Comparison of ENCODE assay signal across 19 cellular contexts in the genomic region with DNA sequence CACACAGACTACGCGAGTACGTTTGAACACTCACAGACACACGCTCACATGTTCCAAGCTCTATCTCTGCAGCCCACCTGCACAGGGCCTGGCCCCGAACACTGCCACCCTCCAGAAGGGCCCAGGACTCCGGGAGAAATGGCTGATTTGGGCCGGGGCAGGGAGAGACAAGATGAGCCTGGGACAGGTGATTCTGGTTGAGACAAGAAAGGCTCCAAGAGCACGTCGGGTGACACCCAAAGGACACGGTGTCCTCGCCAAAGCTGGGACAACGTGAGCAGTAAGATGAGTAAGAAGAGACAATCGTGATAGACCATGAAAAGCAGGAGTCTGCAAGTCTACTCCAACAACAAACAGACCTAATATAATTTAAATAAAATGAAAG. TPM values are rescaled to one million over a fixed set of nuclear protein-coding genes. Genes with fewer than 3 reads are reported as not detected.
DNase-seq lines count a peak whose midpoint lies in the region; ATAC-seq, FAIRE-seq and TF ChIP-seq lines count a peak whose summit lies in the region.
"Had no signal": no experiment of that assay in that cellular context is flagged by ENCODE, and none has a peak within 500 bp of the region (broad histone marks: within the 10 kb centered on the region; RNA-seq: fewer than 3 reads in every experiment).

No MANE protein-coding gene starts in this region.

- TF ChIP-seq POLR2A in K562 (conservative IDR thresholded peaks at IDR 0.05) = no peak

- H3K9ac ChIP-seq in HUES6 (ENCODE audit: low read length) = no peak overlapping the region
- H3K9ac ChIP-seq in K562 (ENCODE audit: insufficient read depth in 1 of 2, low read depth in 2 of 2, low read length in 2 of 2) = peak overlapping the region in 1 of 2 experiments; percentile 84; a peak in 2 of 4 replicates
- no peak overlapping the region for H3K9ac ChIP-seq in mammary epithelial cell (ENCODE audit: insufficient read depth, low read length)

- H3K79me2 ChIP-seq in K562 (ENCODE audit: control insufficient read depth, insufficient read depth, low read length) = peaks cover 2% of the 10 kb centered on the region; the same call in 1 of the 3 replicates
- peaks cover 27% of the 10 kb centered on the region for H3K79me2 ChIP-seq in mammary epithelial cell (ENCODE audit: insufficient read depth, low read length)

- no peaks in the 10 kb centered on the region for H3K27me3 ChIP-seq in HUES6 (ENCODE audit: control insufficient read depth, insufficient read depth, low read length)
- H3K27me3 ChIP-seq in K562 (ENCODE audit: control insufficient read depth in 2 of 2, insufficient read depth in 2 of 2, low read length in 2 of 2) = no peaks in the 10 kb centered on the region
- no peaks in the 10 kb centered on the region for H3K27me3 ChIP-seq in mammary epithelial cell (ENCODE audit: insufficient read depth, low read length)

- no peak overlapping the region for H3K4me3 Mint-ChIP-seq in neural crest cell
- H3K4me3 Mint-ChIP-seq: CD4-positive, alpha-beta T cell had no signal

- no peak for TF ChIP-seq RAD21 in K562 (CRISPR knock-in tag; conservative IDR thresholded peaks at IDR 0.05 in 1 of 2, IDR thresholded peaks at IDR 0.05 in 1 of 2)

- H3K36me3 ChIP-seq in HUES6 (ENCODE audit: control insufficient read depth, insufficient read depth, low read length) (peaks cover 9% of the 10 kb centered on the region; the same call in 1 of the 2 replicates), K562 (ENCODE audit: control insufficient read depth, insufficient read depth, low read length) (peaks cover under 1% of the 10 kb centered on the region; the same call in 1 of the 3 replicates), mammary epithelial cell (ENCODE audit: insufficient read depth, low read length) (no peaks in the 10 kb centered on the region)

- no peak for DNase-seq in K562 (ENCODE audit: extremely low read depth in 1 of 4, low spot score in 3 of 4)
- no peak for DNase-seq in neural crest cell (ENCODE audit: low read depth, low spot score)
- no peak for DNase-seq in urothelium cell line (ENCODE audit: low spot score)
- DNase-seq in HCEC 1CT = no peak
- no peak for DNase-seq in mammary epithelial cell
- no peak for DNase-seq in 8988T
- DNase-seq: Caco-2; CD4-positive, alpha-beta T cell; DMS153; GDM1; GOT3; NCI-H1417 treated with DMSO at 0.1 percent for 48 hours; NCI-H187 treated with DMSO at 0.1 percent for 48 hours; NCI-H2227 treated with DMSO at 0.1 percent for 48 hours; NCI-H510A treated with DMSO at 0.1 percent for 48 hours; NCI-H82; SIG-M5 had no signal

- H3K27ac ChIP-seq in HUES6 (ENCODE audit: low read depth, low read length) (0 out of 2 replicates have a peak overlapping the region, but pooled peaks have one; percentile 8), K562 (ENCODE audit: extremely low read depth, low read depth, low read length) (no peak overlapping the region), mammary epithelial cell (ENCODE audit: insufficient read depth, low read depth, low read length) (no peak overlapping the region)

- no peaks in the 10 kb centered on the region for H3K9me1 ChIP-seq in K562 (ENCODE audit: control insufficient read depth, insufficient read depth, low read length)

- H3K27ac Mint-ChIP-seq in neural crest cell (ENCODE audit: unreplicated experiment) = peak overlapping the region; percentile 75
- H3K27ac Mint-ChIP-seq: CD4-positive, alpha-beta T cell had no signal

- no peaks in the 10 kb centered on the region for H3K9me3 Mint-ChIP-seq in neural crest cell
- H3K9me3 Mint-ChIP-seq: CD4-positive, alpha-beta T cell had no signal

- CTCF ChIA-PET in K562 (lab: Yijun Ruan, JAX; ENCODE audit: low intra/inter-chr PET ratio) = no interaction called here
- CTCF ChIA-PET in mammary epithelial cell (lab: Charles Lee; ENCODE audit: low non-redundant PET) = no interaction called here

- intact Hi-C loops in K562 (cut with micrococcal nuclease) (no loop called here), mammary epithelial cell (cut with micrococcal nuclease) (no loop called here)

- peaks cover 9% of the 10 kb centered on the region for H3K36me3 Mint-ChIP-seq in neural crest cell (ENCODE audit: low read depth)

- H3K4me2 ChIP-seq in K562 (ENCODE audit: insufficient read depth, low read length) = no peak overlapping the region
- H3K4me2 ChIP-seq in mammary epithelial cell (ENCODE audit: insufficient read depth, low read depth, low read length) = no peak overlapping the region

- WGBS in K562 (ENCODE audit: insufficient coverage, low coverage, missing lambda C conversion rate) = 57% methylated on average over 13 of the region's 13 CpGs
- WGBS in mammary epithelial cell (ENCODE audit: low coverage, missing lambda C conversion rate) = 96% methylated on average over 13 of the region's 13 CpGs

- dilution Hi-C loops in mammary epithelial cell (cut with HindIII; ENCODE audit: low sequenced_read_pairs) = no loop called here

- no peaks in the 10 kb centered on the region for H3K27me3 Mint-ChIP-seq in neural crest cell (ENCODE audit: low read depth)
- H3K27me3 Mint-ChIP-seq: CD4-positive, alpha-beta T cell had no signal

- FAIRE-seq in K562 (lab: Jason Lieb, UNC) (no peak), urothelium cell line (lab: Jason Lieb, UNC) (peak; percentile 48)

- H3K4me1 ChIP-seq in HUES6 (ENCODE audit: control insufficient read depth, insufficient read depth, low read length) (no peaks in the 10 kb centered on the region; the same call in 1 of the 2 replicates), K562 (replicated peaks in 1 of 2; ENCODE audit: control insufficient read depth in 2 of 2, insufficient read depth in 2 of 2, low read length in 2 of 2) (peaks cover 5 to 52% of the 10 kb centered on the region in 2 experiments; a peak in 4 of 5 replicates), mammary epithelial cell (ENCODE audit: insufficient read depth, low read length) (no peaks in the 10 kb centered on the region)
- H3K4me1 ChIP-seq: Caco-2 had no signal

- H3K4me3 ChIP-seq in HUES6 (ENCODE audit: low read depth, low read length) (no peak overlapping the region), K562 (no peak overlapping the region), mammary epithelial cell (replicated peaks in 1 of 3; ENCODE audit: insufficient read depth in 1 of 3, low read depth in 2 of 3, low read length in 3 of 3) (no peak overlapping the region)

- POLR2A ChIA-PET in K562 (lab: Yijun Ruan, JAX) = interaction anchor here (1.0 kb wide), 1 partner anchor 31 kb away, joined by 5 read pairs; no protein-coding TSS in a partner anchor

- H2AFZ ChIP-seq in K562 (ENCODE audit: low read depth, low read length) (no peak overlapping the region), mammary epithelial cell (ENCODE audit: low read depth, low read length) (no peak overlapping the region)

- in situ Hi-C loops in K562 (cut with MboI) (no loop called here), mammary epithelial cell (cut with MboI; ENCODE audit: low sequenced_read_pairs in 2 of 2) (no loop called here)

- BruUV-seq in K562 (replicated peaks; lab: Mats Ljungman, UMichigan) (no TSS peak), mammary epithelial cell (replicated peaks; lab: Mats Ljungman, UMichigan) (no TSS peak)

- ATAC-seq in K562 = peak; percentile 31; the same call in 2 of the 3 replicates

- H3K9me3 ChIP-seq in HUES6 (ENCODE audit: control insufficient read depth, insufficient read depth, low read depth, low read length) (0 out of 2 replicates have a peak, but pooled peaks cover 2% of the 10 kb centered on the region), K562 (replicated peaks; ENCODE audit: control insufficient read depth, insufficient read depth, low read depth, low read length) (no peaks in the 10 kb centered on the region), mammary epithelial cell (replicated peaks; ENCODE audit: insufficient read depth, low read length) (no peaks in the 10 kb centered on the region)
- H3K9me3 ChIP-seq: Caco-2 had no signal

- no peak for TF ChIP-seq EP300 in K562 (IDR thresholded peaks at IDR 0.05; ENCODE audit: low read length)

- H4K20me1 ChIP-seq in K562 (replicated peaks; ENCODE audit: control insufficient read depth, insufficient read depth, low read length) = peaks cover 8% of the 10 kb centered on the region; the same call in 1 of the 2 replicates
- H4K20me1 ChIP-seq in mammary epithelial cell (ENCODE audit: insufficient read depth, low read length) = peaks cover 3% of the 10 kb centered on the region

- H3K4me1 Mint-ChIP-seq in neural crest cell = peaks cover 11% of the 10 kb centered on the region

- no peak for TF ChIP-seq CTCF in K562 (IDR thresholded peaks at IDR 0.05 in 2 of 3, conservative IDR thresholded peaks at IDR 0.05 in 1 of 3; ENCODE audit: insufficient read depth in 2 of 3, low read depth in 1 of 3, low read length in 3 of 3)
- no peak for TF ChIP-seq CTCF in neural crest cell (conservative IDR thresholded peaks at IDR 0.05)
- TF ChIP-seq CTCF in mammary epithelial cell (conservative IDR thresholded peaks at IDR 0.05 in 1 of 2, IDR thresholded peaks at IDR 0.05 in 1 of 2; ENCODE audit: extremely low read depth in 1 of 2, insufficient read depth in 1 of 2, low read depth in 1 of 2, low read length in 2 of 2) = no peak

RNA-seq across cellular contexts. Expression of a gene that starts 9.2 kb away (rescaled TPM):
- total RNA-seq in K562 (2011; cell fraction: chromatin; rRNA removed; ENCODE audit: low replicate concordance) = 0.18 and 0.28 TPM in 2 replicates
- total RNA-seq in K562 (2011; cell fraction: nucleolus; rRNA removed) = 0.17 TPM in 1 of 2 replicates, not detected in the other
- not detected in 2 replicates for total RNA-seq in K562 (2011; cell fraction: nucleoplasm; rRNA removed)
- 0.08 and 0.09 TPM in 2 replicates for total RNA-seq in K562 (2014; rRNA removed)
- total RNA-seq in K562 (2014; rRNA removed; fragmentation: Illumina TruSeq; extraction: Trizol) = not detected in 2 replicates
- 0.04 TPM in 1 of 2 replicates, not detected in the other for total RNA-seq in K562 (2015; rRNA removed; fragmentation: Illumina TruSeq; extraction: Trizol)
- 0.11 TPM in 1 of 2 replicates, not detected in the other for total RNA-seq in K562 (2021)
- polyA plus RNA-seq in K562 (2011; rRNA removed) = 0.08 and 0.14 TPM in 2 replicates
- 0.03 and 0.19 TPM in 2 replicates for polyA plus RNA-seq in K562 (2011; cell fraction: cytosol; rRNA removed)
- 0.09 TPM in 1 of 2 replicates, not detected in the other for polyA plus RNA-seq in K562 (2011; cell fraction: nucleus; rRNA removed)
- 0.18 and 0.21 TPM in 2 replicates for polyA plus RNA-seq in K562 (2012)
- polyA plus RNA-seq in K562 (2014; fragmentation: Illumina TruSeq; extraction: Trizol) = not detected in 2 replicates
- polyA plus RNA-seq in K562 (2014; fragmentation: Nextera tagmentation; extraction: Ambion mirVana) = not detected
- not detected in 2 replicates for polyA plus RNA-seq in K562 (2014; rRNA removed)
- 0.36 TPM in 1 of 2 replicates, not detected in the other for polyA minus RNA-seq in K562 (2011; rRNA and poly(A)+ RNA removed)
- not detected in 2 replicates for polyA minus RNA-seq in K562 (2011; cell fraction: cytosol; rRNA and poly(A)+ RNA removed)
- polyA minus RNA-seq in K562 (2011; cell fraction: nucleus; rRNA and poly(A)+ RNA removed) = 0.13 TPM in 1 of 2 replicates, not detected in the other
- 0.91 and 1.1 TPM in 2 replicates for total RNA-seq in neural crest cell
- total RNA-seq in mammary epithelial cell = under 1 TPM; 0.33 to 0.45 TPM
- polyA plus RNA-seq in mammary epithelial cell = 1.1 TPM
- polyA minus RNA-seq in mammary epithelial cell = 1.3 TPM
- total RNA-seq: CD4-positive, alpha-beta T cell had no signal

RNA-seq across cellular contexts. Expression of a gene that starts 52.8 kb away (rescaled TPM):
- total RNA-seq in K562 (2011; cell fraction: chromatin; rRNA removed; ENCODE audit: low replicate concordance) = 8.9 and 13.9 TPM in 2 replicates
- 11.3 and 14.1 TPM in 2 replicates for total RNA-seq in K562 (2011; cell fraction: nucleolus; rRNA removed)
- total RNA-seq in K562 (2011; cell fraction: nucleoplasm; rRNA removed) = 6.3 and 7.0 TPM in 2 replicates
- total RNA-seq in K562 (2014; rRNA removed) (0.41 and 1.3 TPM in 2 replicates), K562 (2014; rRNA removed; fragmentation: Illumina TruSeq; extraction: Trizol) (0.22 and 0.45 TPM in 2 replicates), K562 (2015; rRNA removed; fragmentation: Illumina TruSeq; extraction: Trizol) (0.40 and 0.68 TPM in 2 replicates), K562 (2021) (1.9 and 2.6 TPM in 2 replicates), neural crest cell (0.41 TPM in 1 of 2 replicates, not detected in the other), mammary epithelial cell (under 1 TPM; 0.17 to 0.61 TPM)
- polyA plus RNA-seq in K562 (2011; rRNA removed) (2.5 and 3.6 TPM in 2 replicates), K562 (2014; fragmentation: Illumina TruSeq; extraction: Trizol) (0.46 and 0.64 TPM in 2 replicates), K562 (2014; fragmentation: Nextera tagmentation; extraction: Ambion mirVana) (not detected), K562 (2014; rRNA removed) (0.67 and 1.8 TPM in 2 replicates), mammary epithelial cell (1.4 TPM)
- polyA plus RNA-seq in K562 (2011; cell fraction: cytosol; rRNA removed) = 2.5 and 8.6 TPM in 2 replicates
- 2.9 TPM in 2 replicates for polyA plus RNA-seq in K562 (2011; cell fraction: nucleus; rRNA removed)
- 1.8 and 2.2 TPM in 2 replicates for polyA plus RNA-seq in K562 (2012)
- polyA minus RNA-seq in K562 (2011; rRNA and poly(A)+ RNA removed) = 1.3 and 4.1 TPM in 2 replicates
- polyA minus RNA-seq in K562 (2011; cell fraction: cytosol; rRNA and poly(A)+ RNA removed) = 1.9 and 2.6 TPM in 2 replicates
- polyA minus RNA-seq in K562 (2011; cell fraction: nucleus; rRNA and poly(A)+ RNA removed) = 5.8 and 6.2 TPM in 2 replicates
- not detected for polyA minus RNA-seq in mammary epithelial cell
- total RNA-seq: MCF 10A had no signal
